In the genomic region with DNA sequence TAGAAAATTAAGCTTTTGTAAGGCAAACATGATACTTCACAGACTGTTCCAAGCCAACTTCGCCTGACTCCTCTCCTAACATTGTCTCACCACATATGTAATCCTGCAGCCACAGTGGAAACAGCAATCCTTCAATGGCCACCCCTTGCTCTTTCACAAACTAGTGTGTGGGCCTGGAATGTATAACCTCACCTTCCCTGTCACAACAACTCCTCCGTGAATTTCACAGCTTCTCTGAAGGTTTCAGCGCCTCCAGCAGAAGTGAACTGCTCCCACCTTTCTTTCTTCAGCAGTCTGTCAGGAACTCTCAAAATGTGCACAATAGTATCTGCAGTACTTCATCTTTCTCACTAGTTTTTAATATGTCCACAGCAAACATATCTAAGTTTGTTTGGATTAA, we compare ENCODE assay signal across 14 cellular contexts.
A peak's percentile ranks its signal among the peaks of the same experiment; 100 is the strongest.
DNase-seq lines count a peak whose midpoint lies in the region; ATAC-seq lines count a peak whose summit lies in the region.
"Had no signal": no experiment of that assay in that cellular context is flagged by ENCODE, and none has a peak within 500 bp of the region (broad histone marks: within the 10 kb centered on the region; RNA-seq: fewer than 3 reads in every experiment).

No MANE protein-coding gene starts in this region.

- peak; percentile 31 for DNase-seq in amniotic epithelial cell (ENCODE audit: low read depth)
- DNase-seq in head of caudate nucleus = peak in 28 of 42 donors; percentile 2 to 78 (median 38)
- peak; percentile 10 for DNase-seq in skeletal muscle cell (ENCODE audit: low read depth)
- DNase-seq in activated CD8-positive, alpha-beta T cell treated with anti-CD3 and anti-CD28 coated beads, Interleukin-2, amount 10 ng/mL, durations not matched to agents 7 days and 5 days = no peak
- no peak for DNase-seq in MV-4-11 (lab: John Stamatoyannopoulos, UW)
- DNase-seq: 8988T; ACHN; CD4-positive, CD25-positive, alpha-beta regulatory T cell; DMS53; GF-D8 had no signal

- ATAC-seq in activated CD8-positive, alpha-beta T cell treated with anti-CD3 and anti-CD28 coated beads, Interleukin-2, amount 10 ng/mL, durations not matched to agents 7 days and 5 days = no peak
- no peak for ATAC-seq in HG03280 (IDR thresholded peaks at IDR 0.05; ENCODE audit: unreplicated experiment)
- ATAC-seq: HCT116 had no signal

- peak overlapping the region; percentile 59 for H2AFZ ChIP-seq in ACC112 (ENCODE audit: low read length, unreplicated experiment)

- H3K27ac ChIP-seq in ACC112 (ENCODE audit: low read depth, low read length) = no peak overlapping the region
- H3K27ac ChIP-seq: BLaER1 treated with 17β-estradiol and CSF1 and Interleukin-3, amounts not matched to agents 10 nM and 100 nM had no signal

- H3K27me3 ChIP-seq in ACC112 (ENCODE audit: insufficient read depth, low read length) = no peaks in the 10 kb centered on the region
- H3K27me3 ChIP-seq: BLaER1 treated with 17β-estradiol and CSF1 and Interleukin-3, amounts not matched to agents 10 nM and 100 nM had no signal

- CTCF ChIA-PET in activated CD8-positive, alpha-beta T cell treated with anti-CD3 and anti-CD28 coated beads, Interleukin-2, amount 10 ng/mL, durations not matched to agents 7 days and 5 days (lab: Charles Lee) = no interaction called here

- H3K36me3 ChIP-seq in ACC112 (ENCODE audit: insufficient read depth, low read length) = no peaks in the 10 kb centered on the region
- H3K36me3 ChIP-seq: BLaER1 treated with 17β-estradiol and CSF1 and Interleukin-3, amounts not matched to agents 10 nM and 100 nM had no signal

- H3K4me3 Mint-ChIP-seq in activated CD8-positive, alpha-beta T cell treated with anti-CD3 and anti-CD28 coated beads, Interleukin-2, amount 10 ng/mL, durations not matched to agents 7 days and 5 days = no peak overlapping the region
- H3K4me3 Mint-ChIP-seq: CD4-positive, CD25-positive, alpha-beta regulatory T cell had no signal

- intact Hi-C loops in head of caudate nucleus (cut with DNase I) = no loop called here

- no peaks in the 10 kb centered on the region for H3K4me1 ChIP-seq in ACC112 (ENCODE audit: control insufficient read depth, insufficient read depth, low read length, unreplicated experiment)
- H3K4me1 ChIP-seq: BLaER1 treated with 17β-estradiol and CSF1 and Interleukin-3, amounts not matched to agents 10 nM and 100 nM had no signal

- no peaks in the 10 kb centered on the region for H3K27me3 Mint-ChIP-seq in activated CD8-positive, alpha-beta T cell treated with anti-CD3 and anti-CD28 coated beads, Interleukin-2, amount 10 ng/mL, durations not matched to agents 7 days and 5 days (ENCODE audit: low read depth)
- H3K27me3 Mint-ChIP-seq: CD4-positive, CD25-positive, alpha-beta regulatory T cell had no signal

- peaks cover 9% of the 10 kb centered on the region for H3K9me3 Mint-ChIP-seq in activated CD8-positive, alpha-beta T cell treated with anti-CD3 and anti-CD28 coated beads, Interleukin-2, amount 10 ng/mL, durations not matched to agents 7 days and 5 days (ENCODE audit: insufficient read depth)

- H3K4me3 ChIP-seq in ACC112 (ENCODE audit: low read depth, low read length) (no peak overlapping the region), skeletal muscle cell (ENCODE audit: low read depth, low read length) (no peak overlapping the region)
- H3K4me3 ChIP-seq: BLaER1 treated with 17β-estradiol and CSF1 and Interleukin-3, amounts not matched to agents 10 nM and 100 nM had no signal

- H3K27ac Mint-ChIP-seq in activated CD8-positive, alpha-beta T cell treated with anti-CD3 and anti-CD28 coated beads, Interleukin-2, amount 10 ng/mL, durations not matched to agents 7 days and 5 days = no peak overlapping the region
- H3K27ac Mint-ChIP-seq: CD4-positive, CD25-positive, alpha-beta regulatory T cell had no signal

- POLR2A ChIA-PET in activated CD8-positive, alpha-beta T cell treated with anti-CD3 and anti-CD28 coated beads, Interleukin-2, amount 10 ng/mL, durations not matched to agents 7 days and 5 days (lab: Charles Lee) = no interaction called here

- no peaks in the 10 kb centered on the region for H3K4me1 Mint-ChIP-seq in activated CD8-positive, alpha-beta T cell treated with anti-CD3 and anti-CD28 coated beads, Interleukin-2, amount 10 ng/mL, durations not matched to agents 7 days and 5 days (ENCODE audit: low read depth)
- H3K4me1 Mint-ChIP-seq: CD4-positive, CD25-positive, alpha-beta regulatory T cell had no signal

- H3K36me3 Mint-ChIP-seq in activated CD8-positive, alpha-beta T cell treated with anti-CD3 and anti-CD28 coated beads, Interleukin-2, amount 10 ng/mL, durations not matched to agents 7 days and 5 days (ENCODE audit: low read depth) = no peaks in the 10 kb centered on the region
- H3K36me3 Mint-ChIP-seq: CD4-positive, CD25-positive, alpha-beta regulatory T cell had no signal

- H3K79me2 ChIP-seq in ACC112 (ENCODE audit: control insufficient read depth, insufficient read depth, low read length, unreplicated experiment) = no peaks in the 10 kb centered on the region

Comparison
In these comparisons a context has a peak if more than half of its experiments do, and no peak if none do; other contexts are left out.
1. DNase-seq: peak in amniotic epithelial cell (single experiment), head of caudate nucleus (28 of 42) and skeletal muscle cell (single experiment); none in activated CD8-positive, alpha-beta T cell treated with anti-CD3 and anti-CD28 coated beads, Interleukin-2, amount 10 ng/mL, durations not matched to agents 7 days and 5 days (single experiment) and MV-4-11 (single experiment).